Comparison of ENCODE assay signal across 22 cellular contexts in genomic region chr10:8316284-8316683, GRCh38.
"Had no signal": no experiment of that assay in that cellular context is flagged by ENCODE, and none has a peak within 500 bp of the region (broad histone marks: within the 10 kb centered on the region; RNA-seq: fewer than 3 reads in every experiment).

No MANE protein-coding gene starts in this region.

- H3K4me1 Mint-ChIP-seq: immature natural killer cell, natural killer cell, WTC11 had no signal

- DNase-seq: activated CD4-positive, alpha-beta T cell treated with anti-CD3 and anti-CD28 coated beads, Interleukin-2, amount 50 U/mL, for 1 hour; activated gamma-delta T cell; activated naive CD8-positive, alpha-beta T cell treated with anti-CD3 and anti-CD28 coated beads, Interleukin-2, amount 10 ng/mL, durations not matched to agents 7 days and 5 days; amygdala; colonic mucosa; dorsolateral prefrontal cortex; effector memory CD8-positive, alpha-beta T cell; glutamatergic neuron; immature natural killer cell; left lung; natural killer cell; spleen; T1000; transverse colon; uterus had no signal

- H3K4me2 ChIP-seq: hepatocyte had no signal

- H3K9me3 Mint-ChIP-seq: effector memory CD8-positive, alpha-beta T cell; immature natural killer cell; natural killer cell; stimulated activated effector memory CD8-positive, alpha-beta T cell treated with anti-CD3 and anti-CD28 coated beads, Interleukin-12 subunit alpha, Interleukin-12 subunit beta, amount 100 ng/mL, for 72 hours; WTC11 had no signal

- H2AFZ ChIP-seq: hepatocyte had no signal

- H3K9me3 ChIP-seq: colonic mucosa, esophagus muscularis mucosa, left lung, SJSA1, spleen, transverse colon, uterus had no signal

- H3K36me3 Mint-ChIP-seq: natural killer cell, WTC11 had no signal

- H3K79me2 ChIP-seq: hepatocyte had no signal

- H3K27ac Mint-ChIP-seq: activated naive CD8-positive, alpha-beta T cell treated with anti-CD3 and anti-CD28 coated beads, Interleukin-2, amount 10 ng/mL, durations not matched to agents 7 days and 5 days; immature natural killer cell; natural killer cell; progenitor cell of endocrine pancreas; stimulated activated effector memory CD8-positive, alpha-beta T cell treated with anti-CD3 and anti-CD28 coated beads, Interleukin-12 subunit alpha, Interleukin-12 subunit beta, amount 100 ng/mL, for 72 hours; WTC11 had no signal

- ATAC-seq: effector memory CD8-positive, alpha-beta T cell; left lung; natural killer cell; WTC11 had no signal

- H3K36me3 ChIP-seq: colonic mucosa, esophagus muscularis mucosa, left lung, SJSA1, spleen, transverse colon, uterus had no signal

- H3K4me3 Mint-ChIP-seq: activated naive CD8-positive, alpha-beta T cell treated with anti-CD3 and anti-CD28 coated beads, Interleukin-2, amount 10 ng/mL, durations not matched to agents 7 days and 5 days; effector memory CD8-positive, alpha-beta T cell; immature natural killer cell; natural killer cell; stimulated activated effector memory CD8-positive, alpha-beta T cell treated with anti-CD3 and anti-CD28 coated beads, Interleukin-12 subunit alpha, Interleukin-12 subunit beta, amount 100 ng/mL, for 72 hours; WTC11 had no signal

- H3K4me3 ChIP-seq: colonic mucosa, dorsolateral prefrontal cortex, esophagus muscularis mucosa, hepatocyte, left lung, lung, SJSA1, spleen, transverse colon, uterus had no signal

- H3K27me3 ChIP-seq: colonic mucosa, transverse colon, uterus had no signal

- H3K27ac ChIP-seq: colonic mucosa, dorsolateral prefrontal cortex, esophagus muscularis mucosa, hepatocyte, left lung, SJSA1, spleen, transverse colon, uterus had no signal
